In the genomic region with DNA sequence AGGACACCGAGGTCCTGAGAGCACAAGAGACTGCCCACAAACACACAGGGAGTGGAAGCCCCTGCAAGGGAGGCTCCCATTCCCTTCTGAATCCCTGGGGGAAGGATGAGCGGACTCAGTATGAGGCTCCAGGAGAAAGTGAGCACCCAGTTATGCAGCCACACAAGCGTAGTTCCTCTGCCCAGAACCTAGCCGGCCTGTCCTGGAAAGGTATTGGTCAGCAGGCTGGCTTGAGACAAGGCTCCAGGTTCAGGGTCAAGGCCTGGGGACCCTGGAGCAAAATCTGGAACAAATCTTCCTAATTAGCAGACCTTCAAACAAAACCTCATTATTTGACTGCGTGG, we compare ENCODE assay signal across 1 cellular context.
TF ChIP-seq lines count a peak whose summit lies in the region.

No MANE protein-coding gene starts in this region.

TF ChIP-seq in WTC11, 78 proteins besides CTCF, POLR2A, EP300 and RAD21:
- TF ChIP-seq, protein P1, sequence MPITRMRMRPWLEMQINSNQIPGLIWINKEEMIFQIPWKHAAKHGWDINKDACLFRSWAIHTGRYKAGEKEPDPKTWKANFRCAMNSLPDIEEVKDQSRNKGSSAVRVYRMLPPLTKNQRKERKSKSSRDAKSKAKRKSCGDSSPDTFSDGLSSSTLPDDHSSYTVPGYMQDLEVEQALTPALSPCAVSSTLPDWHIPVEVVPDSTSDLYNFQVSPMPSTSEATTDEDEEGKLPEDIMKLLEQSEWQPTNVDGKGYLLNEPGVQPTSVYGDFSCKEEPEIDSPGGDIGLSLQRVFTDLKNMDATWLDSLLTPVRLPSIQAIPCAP (CRISPR knock-in tag; IDR thresholded peaks at IDR 0.05): no peak
- TF ChIP-seq NR2C2 (CRISPR knock-in tag; IDR thresholded peaks at IDR 0.05) (no peak), ARID4B (CRISPR knock-in tag; IDR thresholded peaks at IDR 0.05; ENCODE audit: borderline replicate concordance) (no peak), NFYB (CRISPR knock-in tag; conservative IDR thresholded peaks at IDR 0.05; ENCODE audit: low read depth) (no peak), TEAD1 (CRISPR knock-in tag; IDR thresholded peaks at IDR 0.05) (no peak), SOX15 (CRISPR knock-in tag; IDR thresholded peaks at IDR 0.05) (no peak), ZSCAN18 (CRISPR knock-in tag; IDR thresholded peaks at IDR 0.05) (no peak), ZNF396 (CRISPR knock-in tag; IDR thresholded peaks at IDR 0.05; ENCODE audit: borderline replicate concordance) (no peak), ESRRA (CRISPR knock-in tag; IDR thresholded peaks at IDR 0.05; ENCODE audit: borderline replicate concordance) (no peak)
